Comparison of ENCODE assay signal across 34 cellular contexts in genomic region chrX:21749924-21750323, GRCh38. TPM values are rescaled to one million over a fixed set of nuclear protein-coding genes. Genes with fewer than 3 reads are reported as not detected.
"Had no signal": no experiment of that assay in that cellular context is flagged by ENCODE, and none has a peak within 500 bp of the region (broad histone marks: within the 10 kb centered on the region; RNA-seq: fewer than 3 reads in every experiment).

No MANE protein-coding gene starts in this region.

- H3K4me1 Mint-ChIP-seq: activated CD4-positive, alpha-beta T cell treated with anti-CD3 and anti-CD28 coated beads for 36 hours; activated CD4-positive, alpha-beta T cell treated with anti-CD3 and anti-CD28 coated beads, Interleukin-2, amount 10 ng/mL, durations not matched to agents 7 days and 5 days had no signal

- H3K4me3 Mint-ChIP-seq: activated CD4-positive, alpha-beta T cell treated with anti-CD3 and anti-CD28 coated beads for 36 hours; activated CD4-positive, alpha-beta T cell treated with anti-CD3 and anti-CD28 coated beads, Interleukin-2, amount 10 ng/mL, durations not matched to agents 7 days and 5 days; activated CD8-positive, alpha-beta T cell treated with anti-CD3 and anti-CD28 coated beads, Interleukin-2, amount 10 ng/mL, durations not matched to agents 7 days and 5 days; activated naive CD4-positive, alpha-beta T cell treated with anti-CD3 and anti-CD28 coated beads for 36 hours; activated T-cell treated with anti-CD3 and anti-CD28 coated beads, Interleukin-2, amount 50 U/mL, for 24 hours; WTC11 had no signal

- H3K27ac ChIP-seq: adrenal gland, SJCRH30, SK-N-MC had no signal

- H3K4me3 ChIP-seq: adrenal gland, MG63, SJCRH30, SK-N-MC had no signal

- H3K9me3 ChIP-seq: adrenal gland, MG63, SJCRH30 had no signal

- H3K27ac Mint-ChIP-seq: activated CD4-positive, alpha-beta T cell treated with anti-CD3 and anti-CD28 coated beads for 36 hours; activated CD4-positive, alpha-beta T cell treated with anti-CD3 and anti-CD28 coated beads, Interleukin-2, amount 10 ng/mL, durations not matched to agents 7 days and 5 days; activated CD8-positive, alpha-beta T cell treated with anti-CD3 and anti-CD28 coated beads, Interleukin-2, amount 10 ng/mL, durations not matched to agents 7 days and 5 days; activated naive CD4-positive, alpha-beta T cell treated with anti-CD3 and anti-CD28 coated beads for 36 hours; activated naive CD4-positive, alpha-beta T cell treated with anti-CD3 and anti-CD28 coated beads, Interleukin-2, amount 50 U/mL, for 72 hours; activated T-cell treated with anti-CD3 and anti-CD28 coated beads, Interleukin-2, amount 50 U/mL, for 24 hours; activated T-helper 2 cell treated with anti-CD3 and anti-CD28 coated beads, Interferon-gamma antibody, Interleukin-2, Interleukin-4, amounts not matched to agents 10 μg/mL and 5 μg/mL and 100 μg/mL, durations not matched to agents 14 hours and 24 hours and 36 hours; WTC11 had no signal

- ATAC-seq: activated CD4-positive, alpha-beta T cell treated with anti-CD3 and anti-CD28 coated beads for 36 hours; activated CD4-positive, CD25-positive, alpha-beta regulatory T cell treated with anti-CD3 and anti-CD28 coated beads, Interleukin-2, amount 50 U/mL, for 24 hours; activated CD8-positive, alpha-beta T cell treated with anti-CD3 and anti-CD28 coated beads, Interleukin-2, amount 10 ng/mL, durations not matched to agents 7 days and 5 days; activated naive CD4-positive, alpha-beta T cell treated with anti-CD3 and anti-CD28 coated beads, Interleukin-2, amount 50 U/mL, for 72 hours; Panc1; WTC11 had no signal

- H3K4me1 ChIP-seq: adrenal gland, SJCRH30 had no signal

- H3K36me3 Mint-ChIP-seq: activated naive CD4-positive, alpha-beta T cell treated with anti-CD3 and anti-CD28 coated beads, Interleukin-2, amount 50 U/mL, for 72 hours; WTC11 had no signal

- DNase-seq: activated CD4-positive, alpha-beta T cell treated with anti-CD3 and anti-CD28 coated beads for 36 hours; activated CD4-positive, alpha-beta T cell treated with anti-CD3 and anti-CD28 coated beads, Interleukin-2, amount 10 ng/mL, durations not matched to agents 7 days and 5 days; activated CD4-positive, alpha-beta T cell treated with anti-CD3 and anti-CD28 coated beads, Interleukin-2, amount 50 U/mL, for 48 hours; activated CD8-positive, alpha-beta T cell treated with anti-CD3 and anti-CD28 coated beads, Interleukin-2, amount 10 ng/mL, durations not matched to agents 7 days and 5 days; activated gamma-delta T cell treated with Interleukin-2 at 50 U/mL for 16 hours; activated naive CD4-positive, alpha-beta T cell treated with anti-CD3 and anti-CD28 coated beads for 36 hours; activated T-cell treated with anti-CD3 and anti-CD28 coated beads, Interleukin-2, amount 50 U/mL, for 24 hours; adrenal gland; anterior cingulate cortex; central memory CD4-positive, alpha-beta T cell; Kasumi-1; KG1; MG63; NCI-H1048; NCI-H1105 treated with DMSO at 0.1 percent for 48 hours; NCI-H1436; NCI-H1694; NCI-H1930; NCI-H2081 treated with DMSO at 0.1 percent for 48 hours; NCI-H446 treated with DMSO at 0.1 percent for 48 hours; NCI-H526; NCI-H774; SHP77; SJCRH30; T1000 had no signal

- H3K36me3 ChIP-seq: adrenal gland, MG63, SJCRH30 had no signal

- H3K27me3 ChIP-seq: MG63, SJCRH30 had no signal

- H3K9me3 Mint-ChIP-seq: activated CD4-positive, alpha-beta T cell treated with anti-CD3 and anti-CD28 coated beads, Interleukin-2, amount 10 ng/mL, durations not matched to agents 7 days and 5 days; activated naive CD4-positive, alpha-beta T cell treated with anti-CD3 and anti-CD28 coated beads for 36 hours; activated naive CD4-positive, alpha-beta T cell treated with anti-CD3 and anti-CD28 coated beads, Interleukin-2, amount 50 U/mL, for 72 hours; activated T-cell treated with anti-CD3 and anti-CD28 coated beads, Interleukin-2, amount 50 U/mL, for 24 hours; activated T-helper 2 cell treated with anti-CD3 and anti-CD28 coated beads, Interferon-gamma antibody, Interleukin-2, Interleukin-4, amounts not matched to agents 10 μg/mL and 5 μg/mL and 100 μg/mL, durations not matched to agents 14 hours and 24 hours and 36 hours; WTC11 had no signal

RNA-seq across cellular contexts. Expression of gene SMPX, which starts 8.0 kb away (rescaled TPM):
- total RNA-seq: activated CD4-positive, alpha-beta T cell treated with anti-CD3 and anti-CD28 coated beads for 36 hours; activated CD4-positive, alpha-beta T cell treated with anti-CD3 and anti-CD28 coated beads, Interleukin-2, amount 10 ng/mL, durations not matched to agents 7 days and 5 days; activated CD8-positive, alpha-beta T cell treated with anti-CD3 and anti-CD28 coated beads, Interleukin-2, amount 10 ng/mL, durations not matched to agents 7 days and 5 days; activated naive CD4-positive, alpha-beta T cell treated with anti-CD3 and anti-CD28 coated beads for 36 hours; activated naive CD4-positive, alpha-beta T cell treated with anti-CD3 and anti-CD28 coated beads, Interleukin-2, amount 50 U/mL, for 72 hours; activated T-helper 2 cell treated with anti-CD3 and anti-CD28 coated beads, Interferon-gamma antibody, Interleukin-2, Interleukin-4, amounts not matched to agents 10 μg/mL and 5 μg/mL and 100 μg/mL, durations not matched to agents 14 hours and 24 hours and 36 hours; adrenal gland; RPMI7951; T-helper 1 cell treated with Interleukin-12 subunit alpha and Interleukin-12 subunit beta and Interleukin-4 antibody, amounts not matched to agents 30 ng/mL and 1 ng/mL, for 36 hours; T-helper 2 cell treated with Interferon-gamma antibody and Interleukin-4, amounts not matched to agents 100 ng/mL and 5 ng/mL, for 36 hours; WTC11 had no signal
